In the genomic region with DNA sequence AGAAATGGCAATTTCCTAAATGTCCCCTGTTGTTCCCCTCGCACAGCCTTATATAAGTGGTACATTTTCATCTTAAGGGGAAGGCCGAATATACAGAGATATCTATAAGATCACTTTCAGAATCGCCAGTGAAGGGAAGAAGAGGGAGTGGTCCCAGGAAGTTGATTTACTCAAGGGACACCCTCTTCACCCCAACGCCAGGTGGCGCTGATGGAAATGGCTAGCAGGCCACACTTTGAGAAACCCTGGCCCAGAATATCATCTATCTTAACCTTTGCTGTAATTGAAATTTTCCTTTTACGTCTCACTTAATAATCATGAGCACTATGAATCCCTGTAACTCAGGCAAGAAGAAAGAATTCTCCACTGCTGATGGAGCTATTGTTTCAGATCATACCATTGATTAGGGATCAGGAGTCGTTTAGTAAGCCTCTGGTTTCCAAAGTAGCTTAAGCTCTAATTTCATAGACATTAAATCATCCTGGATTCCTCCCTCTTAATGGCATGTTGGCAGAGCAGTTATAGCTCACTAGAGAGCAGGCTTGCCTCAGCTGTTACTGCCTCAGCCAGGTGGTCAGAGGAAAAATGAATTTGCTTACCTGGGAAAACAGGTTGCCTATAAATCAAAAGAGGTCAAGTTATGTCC, we compare ENCODE assay signal across 9 cellular contexts.
A peak's percentile ranks its signal among the peaks of the same experiment; 100 is the strongest.
DNase-seq lines count a peak whose midpoint lies in the region; ATAC-seq and TF ChIP-seq lines count a peak whose summit lies in the region.
"Had no signal": no experiment of that assay in that cellular context is flagged by ENCODE, and none has a peak within 500 bp of the region (broad histone marks: within the 10 kb centered on the region; RNA-seq: fewer than 3 reads in every experiment).

No MANE protein-coding gene starts in this region.

- H3K4me1 ChIP-seq in ascending aorta, result no peaks in the 10 kb centered on the region

- TF ChIP-seq CTCF in ascending aorta (IDR thresholded peaks at IDR 0.05), result no peak

- intact Hi-C loops in ascending aorta (cut with DNase I), result no loop called here

- no peaks in the 10 kb centered on the region for H3K4me1 Mint-ChIP-seq in stimulated activated memory B cell treated with anti-CD40 and anti-IgM and Interleukin-4, amounts not matched to agents 10 μg/mL and 1 μg/mL and 100 μg/mL, for 72 hours

- H3K9me3 Mint-ChIP-seq in stimulated activated memory B cell treated with anti-CD40 and anti-IgM and Interleukin-4, amounts not matched to agents 10 μg/mL and 1 μg/mL and 100 μg/mL, for 72 hours, result peaks cover 3% of the 10 kb centered on the region

- no peak overlapping the region for H3K4me3 Mint-ChIP-seq in stimulated activated memory B cell treated with anti-CD40 and anti-IgM and Interleukin-4, amounts not matched to agents 10 μg/mL and 1 μg/mL and 100 μg/mL, for 72 hours

- no peak overlapping the region for H3K4me3 ChIP-seq in ascending aorta
- H3K4me3 ChIP-seq: skin epidermis had no signal

- DNase-seq in DMS53 (lab: John Stamatoyannopoulos, UW), result peak; percentile 79
- peak; percentile 52 for DNase-seq in HT1080 (ENCODE audit: low read depth)
- DNase-seq in RPMI7951 (ENCODE audit: low read depth), result peak; percentile 8
- DNase-seq in foreskin melanocyte, result peak; percentile 28
- no peak for DNase-seq in OCI-M2 (lab: John Stamatoyannopoulos, UW; ENCODE audit: unreplicated experiment)
- no peak for DNase-seq in ascending aorta (ENCODE audit: low spot score in 2 of 2)

- no peaks in the 10 kb centered on the region for H3K36me3 Mint-ChIP-seq in stimulated activated memory B cell treated with anti-CD40 and anti-IgM and Interleukin-4, amounts not matched to agents 10 μg/mL and 1 μg/mL and 100 μg/mL, for 72 hours

- H3K27me3 Mint-ChIP-seq in stimulated activated memory B cell treated with anti-CD40 and anti-IgM and Interleukin-4, amounts not matched to agents 10 μg/mL and 1 μg/mL and 100 μg/mL, for 72 hours, result no peaks in the 10 kb centered on the region

- H3K27ac ChIP-seq in ascending aorta, result no peak overlapping the region
- H3K27ac ChIP-seq: skin epidermis had no signal

- no peaks in the 10 kb centered on the region for H3K9me3 ChIP-seq in ascending aorta

- no peaks in the 10 kb centered on the region for H3K27me3 ChIP-seq in ascending aorta

- peak overlapping the region; percentile 15 for H3K27ac Mint-ChIP-seq in stimulated activated memory B cell treated with anti-CD40 and anti-IgM and Interleukin-4, amounts not matched to agents 10 μg/mL and 1 μg/mL and 100 μg/mL, for 72 hours

- no peaks in the 10 kb centered on the region for H3K36me3 ChIP-seq in ascending aorta

- ATAC-seq in GM18909 (IDR thresholded peaks at IDR 0.05; ENCODE audit: poor library complexity, unreplicated experiment), result peak; percentile 85
- peak; percentile 68 for ATAC-seq in stimulated activated memory B cell treated with anti-CD40 and anti-IgM and Interleukin-4, amounts not matched to agents 10 μg/mL and 1 μg/mL and 100 μg/mL, for 72 hours

Comparison
In these comparisons a context has a peak if more than half of its experiments do, and no peak if none do; other contexts are left out.
1. DNase-seq: peak in DMS53 (single experiment), HT1080 (single experiment), RPMI7951 (single experiment) and foreskin melanocyte (single experiment); none in OCI-M2 (single experiment) and ascending aorta (0 of 2).